ENCODE assay signal across 9 cellular contexts in the genomic region with DNA sequence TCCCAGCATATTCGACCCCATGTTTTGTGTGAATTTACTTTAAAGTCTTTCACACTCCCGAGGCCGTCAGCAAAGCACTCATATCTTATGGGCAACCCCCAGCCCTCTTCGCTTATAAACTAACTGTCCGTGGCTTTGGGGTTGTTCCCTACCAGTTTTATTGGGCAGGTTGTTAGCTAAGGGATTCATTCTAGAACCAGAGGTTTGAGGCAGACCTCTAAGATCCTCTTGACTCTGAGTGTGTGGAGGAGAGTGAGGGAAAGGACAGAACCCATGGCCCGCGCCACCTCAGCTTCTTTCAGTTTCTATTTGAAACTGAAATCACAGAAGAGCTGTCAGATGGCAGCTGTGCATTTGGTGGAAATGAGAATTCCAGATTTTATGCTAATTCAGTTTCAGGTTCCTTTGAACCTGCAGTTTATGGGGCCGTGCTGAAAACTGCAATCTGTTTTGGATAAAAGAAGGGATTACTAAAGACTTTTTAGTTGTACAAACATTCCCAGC.
DNase-seq lines count a peak whose midpoint lies in the region; ATAC-seq, FAIRE-seq and TF ChIP-seq lines count a peak whose summit lies in the region.
"Had no signal": no experiment of that assay in that cellular context is flagged by ENCODE, and none has a peak within 500 bp of the region (broad histone marks: within the 10 kb centered on the region; RNA-seq: fewer than 3 reads in every experiment).

No MANE protein-coding gene starts in this region.

- FAIRE-seq in HepG2 (lab: Jason Lieb, UNC): no peak

- in situ Hi-C loops in HepG2 (cut with HindIII; ENCODE audit: extremely low pct_ligation_motif_present, low pct_unique_long_range_greater_than_20kb): no loop called here

- POLR2A ChIA-PET in HepG2 (lab: Yijun Ruan, JAX): no interaction called here
- POLR2A ChIA-PET in activated CD4-positive, alpha-beta memory T cell treated with anti-CD3 and anti-CD28 coated beads for 36 hours (lab: Charles Lee): interaction anchor here (0.7 to 0.8 kb wide), 2 partner anchors 13 to 34 kb away, joined by 3 to 5 read pairs; no protein-coding TSS in a partner anchor

- no peaks in the 10 kb centered on the region for H3K79me2 ChIP-seq in HepG2 (ENCODE audit: insufficient read depth, low read length)

- H3K4me1 Mint-ChIP-seq in activated CD4-positive, alpha-beta memory T cell treated with anti-CD3 and anti-CD28 coated beads for 36 hours (ENCODE audit: low read depth): peaks cover 27% of the 10 kb centered on the region
- peaks cover 46% of the 10 kb centered on the region for H3K4me1 Mint-ChIP-seq in stimulated activated naive CD8-positive, alpha-beta T cell treated with anti-CD3 and anti-CD28 coated beads, Interleukin-15, amount 100 ng/mL, for 72 hours

- DNase-seq in HepG2 (ENCODE audit: low spot score) (no peak), activated gamma-delta T cell treated with Interleukin-2 at 50 U/mL for 16 hours (no peak), C1 segment of cervical spinal cord (lab: John Stamatoyannopoulos, UW) (no peak), midbrain (lab: John Stamatoyannopoulos, UW) (no peak)
- DNase-seq in activated CD4-positive, alpha-beta memory T cell treated with anti-CD3 and anti-CD28 coated beads for 36 hours: peak; percentile 53
- DNase-seq in stimulated activated naive CD8-positive, alpha-beta T cell treated with anti-CD3 and anti-CD28 coated beads, Interleukin-15, amount 100 ng/mL, for 72 hours: peak in 1 of 2 donors; percentile 27
- DNase-seq: sigmoid colon had no signal

- no peak for TF ChIP-seq EP300 in HepG2 (IDR thresholded peaks at IDR 0.05; ENCODE audit: low read depth in 2 of 2, low read length in 2 of 2)
- TF ChIP-seq EP300 in HepG2 (CRISPR knock-in tag; IDR thresholded peaks at IDR 0.05; ENCODE audit: borderline replicate concordance): no peak

- H3K4me3 ChIP-seq in liver (ENCODE audit: low read depth in 1 of 3, low read length in 3 of 3): peak overlapping the region; percentile 18 to 49 (median 22)
- no peak overlapping the region for H3K4me3 ChIP-seq in HepG2 (replicated peaks in 1 of 3; ENCODE audit: insufficient read depth in 1 of 3, low read depth in 2 of 3, low read length in 3 of 3)
- H3K4me3 ChIP-seq: sigmoid colon had no signal

- ATAC-seq in HepG2 (no peak), HG03039 (IDR thresholded peaks at IDR 0.05; ENCODE audit: unreplicated experiment) (peak; percentile 81)
- peak; percentile 72 for ATAC-seq in stimulated activated naive CD8-positive, alpha-beta T cell treated with anti-CD3 and anti-CD28 coated beads, Interleukin-15, amount 100 ng/mL, for 72 hours

- H3K36me3 Mint-ChIP-seq in activated CD4-positive, alpha-beta memory T cell treated with anti-CD3 and anti-CD28 coated beads for 36 hours: no peaks in the 10 kb centered on the region

- no peaks in the 10 kb centered on the region for H3K9me3 ChIP-seq in liver (ENCODE audit: control insufficient read depth in 4 of 4, low read length in 3 of 4)
- no peaks in the 10 kb centered on the region for H3K9me3 ChIP-seq in HepG2 (ENCODE audit: low read length)
- H3K9me3 ChIP-seq: sigmoid colon had no signal

- H4K20me1 ChIP-seq in HepG2 (ENCODE audit: insufficient read depth, low read length): no peaks in the 10 kb centered on the region

- BruUV-seq in HepG2 (replicated peaks; lab: Mats Ljungman, UMichigan): no TSS peak

- peak overlapping the region; percentile 62 to 82 for H3K27ac ChIP-seq in liver (ENCODE audit: low read depth in 1 of 2, low read length in 2 of 2)
- no peak overlapping the region for H3K27ac ChIP-seq in HepG2 (ENCODE audit: extremely low read length, insufficient read depth, low read length)
- H3K27ac ChIP-seq: sigmoid colon had no signal

- WGBS in liver: 30% methylated on average over 8 of the region's 8 CpGs
- WGBS in HepG2 (ENCODE audit: low lambda C conversion rate): 40% methylated on average over 8 of the region's 8 CpGs

- no peak overlapping the region for H3K27ac Mint-ChIP-seq in activated CD4-positive, alpha-beta memory T cell treated with anti-CD3 and anti-CD28 coated beads for 36 hours
- no peak overlapping the region for H3K27ac Mint-ChIP-seq in stimulated activated naive CD8-positive, alpha-beta T cell treated with anti-CD3 and anti-CD28 coated beads, Interleukin-15, amount 100 ng/mL, for 72 hours

- H2AFZ ChIP-seq in HepG2 (ENCODE audit: low read length): no peak overlapping the region

- no peak for TF ChIP-seq POLR2A in HepG2 (IDR thresholded peaks at IDR 0.05; ENCODE audit: insufficient read depth in 1 of 2, low read depth in 2 of 2, low read length in 2 of 2)

- peak overlapping the region; percentile 65 to 86 for H3K9ac ChIP-seq in liver (ENCODE audit: low read depth in 1 of 2, low read length in 2 of 2)
- H3K9ac ChIP-seq in HepG2 (ENCODE audit: insufficient read depth, low read depth, low read length): no peak overlapping the region

- no peaks in the 10 kb centered on the region for H3K9me3 Mint-ChIP-seq in activated CD4-positive, alpha-beta memory T cell treated with anti-CD3 and anti-CD28 coated beads for 36 hours
- no peaks in the 10 kb centered on the region for H3K9me3 Mint-ChIP-seq in stimulated activated naive CD8-positive, alpha-beta T cell treated with anti-CD3 and anti-CD28 coated beads, Interleukin-15, amount 100 ng/mL, for 72 hours

- H3K27me3 ChIP-seq in liver (ENCODE audit: control insufficient read depth in 4 of 4, insufficient read depth in 4 of 4, low read length in 3 of 4): no peaks in the 10 kb centered on the region
- no peaks in the 10 kb centered on the region; a peak in 1 of 5 replicates for H3K27me3 ChIP-seq in HepG2 (ENCODE audit: control insufficient read depth in 1 of 2, insufficient read depth in 2 of 2, low read length in 2 of 2)
- H3K27me3 ChIP-seq: sigmoid colon had no signal

- CTCF ChIA-PET in HepG2 (lab: Yijun Ruan, JAX; ENCODE audit: low intra/inter-chr PET ratio, low total read pairs): no interaction called here
- CTCF ChIA-PET in activated CD4-positive, alpha-beta memory T cell treated with anti-CD3 and anti-CD28 coated beads for 36 hours (lab: Charles Lee): interaction anchor here (0.8 kb wide), 1 partner anchor 9 kb away, joined by 4 read pairs; no protein-coding TSS in a partner anchor

- H3K4me1 ChIP-seq in liver (ENCODE audit: control insufficient read depth in 4 of 4, insufficient read depth in 4 of 4, low read length in 3 of 4): peaks cover 0 to 24% (median 15%) of the 10 kb centered on the region in 4 donors
- H3K4me1 ChIP-seq in HepG2 (ENCODE audit: insufficient read depth, low read length): no peaks in the 10 kb centered on the region
- H3K4me1 ChIP-seq: sigmoid colon had no signal

- H3K4me3 Mint-ChIP-seq in activated CD4-positive, alpha-beta memory T cell treated with anti-CD3 and anti-CD28 coated beads for 36 hours: peak overlapping the region; percentile 41
- peak overlapping the region in 1 of 2 donors; percentile 31 for H3K4me3 Mint-ChIP-seq in stimulated activated naive CD8-positive, alpha-beta T cell treated with anti-CD3 and anti-CD28 coated beads, Interleukin-15, amount 100 ng/mL, for 72 hours

- H3K27me3 Mint-ChIP-seq in activated CD4-positive, alpha-beta memory T cell treated with anti-CD3 and anti-CD28 coated beads for 36 hours: peaks cover 6% of the 10 kb centered on the region
- peaks cover 7% of the 10 kb centered on the region for H3K27me3 Mint-ChIP-seq in stimulated activated naive CD8-positive, alpha-beta T cell treated with anti-CD3 and anti-CD28 coated beads, Interleukin-15, amount 100 ng/mL, for 72 hours

- no peak overlapping the region for H3K4me2 ChIP-seq in HepG2 (ENCODE audit: low read depth, low read length)

- H3K36me3 ChIP-seq in liver (ENCODE audit: control insufficient read depth in 4 of 4, insufficient read depth in 3 of 4, low read depth in 1 of 4, low read length in 3 of 4) (no peaks in the 10 kb centered on the region), HepG2 (replicated peaks in 1 of 2; ENCODE audit: control insufficient read depth in 1 of 2, insufficient read depth in 2 of 2, low read length in 2 of 2) (no peaks in the 10 kb centered on the region)
- H3K36me3 ChIP-seq: sigmoid colon had no signal

- TF ChIP-seq CTCF in liver (IDR thresholded peaks at IDR 0.05; ENCODE audit: low read depth, low read length, missing input control) (no peak), HepG2 (CRISPR knock-in tag; IDR thresholded peaks at IDR 0.05) (no peak)

- intact Hi-C loops in HepG2 (cut with micrococcal nuclease; ENCODE audit: unreplicated experiment): no loop called here
- intact Hi-C loops in activated CD4-positive, alpha-beta memory T cell treated with anti-CD3 and anti-CD28 coated beads for 36 hours (cut with micrococcal nuclease): no loop called here

- peak; percentile 5 to 33 for TF ChIP-seq RAD21 in liver (IDR thresholded peaks at IDR 0.05)
- TF ChIP-seq RAD21 in HepG2 (CRISPR knock-in tag; IDR thresholded peaks at IDR 0.05): no peak

TF ChIP-seq in HepG2, 621 proteins besides CTCF, POLR2A, EP300 and RAD21:
- TF ChIP-seq, protein P1, sequence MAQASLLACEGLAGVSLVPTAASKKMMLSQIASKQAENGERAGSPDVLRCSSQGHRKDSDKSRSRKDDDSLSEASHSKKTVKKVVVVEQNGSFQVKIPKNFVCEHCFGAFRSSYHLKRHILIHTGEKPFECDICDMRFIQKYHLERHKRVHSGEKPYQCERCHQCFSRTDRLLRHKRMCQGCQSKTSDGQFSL (CRISPR knock-in tag; IDR thresholded peaks at IDR 0.05): no peak
- TF ChIP-seq TP53 (CRISPR knock-in tag; conservative IDR thresholded peaks at IDR 0.05): no peak
- no peak for TF ChIP-seq ZNF326 (CRISPR knock-in tag; IDR thresholded peaks at IDR 0.05; ENCODE audit: borderline replicate concordance)
- TF ChIP-seq, protein P2, sequence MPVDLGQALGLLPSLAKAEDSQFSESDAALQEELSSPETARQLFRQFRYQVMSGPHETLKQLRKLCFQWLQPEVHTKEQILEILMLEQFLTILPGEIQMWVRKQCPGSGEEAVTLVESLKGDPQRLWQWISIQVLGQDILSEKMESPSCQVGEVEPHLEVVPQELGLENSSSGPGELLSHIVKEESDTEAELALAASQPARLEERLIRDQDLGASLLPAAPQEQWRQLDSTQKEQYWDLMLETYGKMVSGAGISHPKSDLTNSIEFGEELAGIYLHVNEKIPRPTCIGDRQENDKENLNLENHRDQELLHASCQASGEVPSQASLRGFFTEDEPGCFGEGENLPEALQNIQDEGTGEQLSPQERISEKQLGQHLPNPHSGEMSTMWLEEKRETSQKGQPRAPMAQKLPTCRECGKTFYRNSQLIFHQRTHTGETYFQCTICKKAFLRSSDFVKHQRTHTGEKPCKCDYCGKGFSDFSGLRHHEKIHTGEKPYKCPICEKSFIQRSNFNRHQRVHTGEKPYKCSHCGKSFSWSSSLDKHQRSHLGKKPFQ (CRISPR knock-in tag; IDR thresholded peaks at IDR 0.05; ENCODE audit: insufficient replicate concordance): no peak
- no peak for TF ChIP-seq ARHGAP35 (CRISPR knock-in tag; IDR thresholded peaks at IDR 0.05; ENCODE audit: borderline replicate concordance)
- TF ChIP-seq ZNF782 (CRISPR knock-in tag; IDR thresholded peaks at IDR 0.05; ENCODE audit: borderline replicate concordance): no peak
- no peak for TF ChIP-seq SRF (IDR thresholded peaks at IDR 0.05; ENCODE audit: low read depth, low read length)
TF ChIP-seq in HepG2: peak in this region for 0.

Comparison
In these comparisons a context has a peak if more than half of its experiments do, and no peak if none do; other contexts are left out.
1. H3K4me3 ChIP-seq: peak in liver (3 of 3); none in HepG2 (0 of 3).